Comparison of ENCODE assay signal across 15 cellular contexts in genomic region chr2:24734741-24735140, GRCh38.
"Had no signal": no experiment of that assay in that cellular context is flagged by ENCODE, and none has a peak within 500 bp of the region (broad histone marks: within the 10 kb centered on the region; RNA-seq: fewer than 3 reads in every experiment).

No MANE protein-coding gene starts in this region.

- ATAC-seq: left ventricle myocardium superior; lower lobe of right lung; naive thymus-derived CD8-positive, alpha-beta T cell; sciatic nerve; stimulated activated naive CD8-positive, alpha-beta T cell treated with anti-CD3 and anti-CD28 coated beads, Interleukin-15, amount 100 ng/mL, for 72 hours; upper lobe of right lung had no signal

- DNase-seq: cortex of kidney; head of caudate nucleus; left ventricle myocardium superior; lower lobe of right lung; naive thymus-derived CD8-positive, alpha-beta T cell; stimulated activated CD4-positive, alpha-beta T cell treated with anti-CD3 and anti-CD28 coated beads, Interleukin-12 subunit alpha, Interleukin-12 subunit beta, amount 100 ng/mL, for 4 hours; stimulated activated CD4-positive, alpha-beta T cell treated with anti-CD3 and anti-CD28 coated beads, Interleukin-1b, Interleukin-23, amount 100 ng/mL, for 48 hours; stimulated activated CD4-positive, alpha-beta T cell treated with anti-CD3 and anti-CD28 coated beads, Interleukin-4, amount 100 ng/mL, for 1 hour; stimulated activated CD8-positive, alpha-beta memory T cell treated with anti-CD3 and anti-CD28 coated beads, Interleukin-4, amount 100 ng/mL, for 48 hours; stimulated activated naive CD4-positive, alpha-beta T cell; stimulated activated naive CD8-positive, alpha-beta T cell treated with anti-CD3 and anti-CD28 coated beads, Interleukin-15, amount 100 ng/mL, for 72 hours; transverse colon; upper lobe of right lung; uterus had no signal
